In genomic region chr6:1145756-1146218, GRCh38 we compare ENCODE assay signal across 25 cellular contexts.
"Had no signal": no experiment of that assay in that cellular context is flagged by ENCODE, and none has a peak within 500 bp of the region (broad histone marks: within the 10 kb centered on the region; RNA-seq: fewer than 3 reads in every experiment).

No MANE protein-coding gene starts in this region.

- H3K36me3 ChIP-seq: brain microvascular endothelial cell, Peyer's patch had no signal

- H3K4me3 ChIP-seq: Peyer's patch had no signal

- H3K9me3 Mint-ChIP-seq: activated T-cell treated with anti-CD3 and anti-CD28 coated beads, Interleukin-2, amount 50 U/mL, for 24 hours; activated T-helper 1 cell treated with anti-CD3 and anti-CD28 coated beads, Interleukin-12 subunit alpha, Interleukin-12 subunit beta, Interleukin-2, Interleukin-4 antibody, amounts not matched to agents 30 ng/mL and 10 ng/mL and 1 ng/mL, durations not matched to agents 14 hours and 24 hours and 36 hours; WTC11 had no signal

- H3K4me2 ChIP-seq: KMS-11 had no signal

- H3K4me1 Mint-ChIP-seq: activated CD8-positive, alpha-beta memory T cell treated with anti-CD3 and anti-CD28 coated beads, Interleukin-2, amount 10 ng/mL, durations not matched to agents 7 days and 5 days; T-helper 17 cell had no signal

- H3K27ac ChIP-seq: brain microvascular endothelial cell, KMS-11, Peyer's patch had no signal

- H3K4me1 ChIP-seq: Peyer's patch had no signal

- H3K9me3 ChIP-seq: Peyer's patch had no signal

- H3K9ac ChIP-seq: KMS-11 had no signal

- DNase-seq: activated CD4-positive, alpha-beta T cell treated with anti-CD3 and anti-CD28 coated beads for 48 hours; activated CD4-positive, alpha-beta T cell treated with anti-CD3 and anti-CD28 coated beads, Interleukin-2, amount 50 U/mL, for 48 hours; activated CD4-positive, CD25-positive, alpha-beta regulatory T cell treated with anti-CD3 and anti-CD28 coated beads, Interleukin-2, amount 50 U/mL, for 72 hours; activated CD8-positive, alpha-beta memory T cell treated with anti-CD3 and anti-CD28 coated beads, Interleukin-2, amount 10 ng/mL, durations not matched to agents 7 days and 5 days; activated effector memory CD4-positive, alpha-beta T cell treated with anti-CD3 and anti-CD28 coated beads, Interleukin-2, amount 50 U/mL, for 16 hours; activated naive CD4-positive, alpha-beta T cell treated with Interleukin-2 at 50 U/mL for 16 hours; activated T-cell treated with anti-CD3 and anti-CD28 coated beads, Interleukin-2, amount 50 U/mL, for 24 hours; amygdala; brain microvascular endothelial cell; NCI-H1092; NCI-H1417; NCI-H1930; NCI-H2171; NCI-H226; NCI-H69; NK-92 treated with Interleukin-12 subunit alpha and Interleukin-12 subunit beta, amount 100 ng/mL, for 24 hours; OCI-M1; Peyer's patch; SHP77; T-helper 17 cell; T-helper 9 cell had no signal

- H3K4me3 Mint-ChIP-seq: activated CD8-positive, alpha-beta memory T cell treated with anti-CD3 and anti-CD28 coated beads, Interleukin-2, amount 10 ng/mL, durations not matched to agents 7 days and 5 days; activated naive CD8-positive, alpha-beta T cell; activated T-cell treated with anti-CD3 and anti-CD28 coated beads, Interleukin-2, amount 50 U/mL, for 24 hours; activated T-helper 1 cell treated with anti-CD3 and anti-CD28 coated beads, Interleukin-12 subunit alpha, Interleukin-12 subunit beta, Interleukin-2, Interleukin-4 antibody, amounts not matched to agents 30 ng/mL and 10 ng/mL and 1 ng/mL, durations not matched to agents 14 hours and 24 hours and 36 hours; T-helper 17 cell; WTC11 had no signal

- ATAC-seq: activated CD8-positive, alpha-beta memory T cell treated with anti-CD3 and anti-CD28 coated beads, Interleukin-2, amount 10 ng/mL, durations not matched to agents 7 days and 5 days; T-helper 17 cell; WTC11 had no signal

- H3K27ac Mint-ChIP-seq: activated naive CD8-positive, alpha-beta T cell; activated T-cell treated with anti-CD3 and anti-CD28 coated beads, Interleukin-2, amount 50 U/mL, for 24 hours; activated T-helper 1 cell treated with anti-CD3 and anti-CD28 coated beads, Interleukin-12 subunit alpha, Interleukin-12 subunit beta, Interleukin-2, Interleukin-4 antibody, amounts not matched to agents 30 ng/mL and 10 ng/mL and 1 ng/mL, durations not matched to agents 14 hours and 24 hours and 36 hours; T-helper 17 cell; WTC11 had no signal

- H3K27me3 ChIP-seq: brain microvascular endothelial cell, Peyer's patch had no signal

- H3K36me3 Mint-ChIP-seq: activated CD8-positive, alpha-beta memory T cell treated with anti-CD3 and anti-CD28 coated beads, Interleukin-2, amount 10 ng/mL, durations not matched to agents 7 days and 5 days; activated naive CD8-positive, alpha-beta T cell; WTC11 had no signal
